Comparison of ENCODE assay signal across 16 cellular contexts in genomic region chr6:148837941-148838340, GRCh38.
DNase-seq lines count a peak whose midpoint lies in the region; ATAC-seq, FAIRE-seq and TF ChIP-seq lines count a peak whose summit lies in the region.
"Had no signal": no experiment of that assay in that cellular context is flagged by ENCODE, and none has a peak within 500 bp of the region (broad histone marks: within the 10 kb centered on the region; RNA-seq: fewer than 3 reads in every experiment).

No MANE protein-coding gene starts in this region.

- H3K27ac ChIP-seq in pancreas = no peak overlapping the region
- H3K27ac ChIP-seq: BLaER1 treated with 17β-estradiol and CSF1 and Interleukin-3, amounts not matched to agents 10 nM and 100 nM; SK-N-MC had no signal

- H3K36me3 ChIP-seq in pancreas = no peaks in the 10 kb centered on the region
- H3K36me3 ChIP-seq: BLaER1 treated with 17β-estradiol and CSF1 and Interleukin-3, amounts not matched to agents 10 nM and 100 nM had no signal

- no peaks in the 10 kb centered on the region for H3K4me1 ChIP-seq in pancreas
- H3K4me1 ChIP-seq: BLaER1 treated with 17β-estradiol and CSF1 and Interleukin-3, amounts not matched to agents 10 nM and 100 nM had no signal

- TF ChIP-seq CTCF in glutamatergic neuron (IDR thresholded peaks at IDR 0.05; ENCODE audit: partially characterized antibody, unreplicated experiment) (no peak), pancreas (IDR thresholded peaks at IDR 0.05) (no peak)

- 89 to 94% methylated on average over 5 of the region's 5 CpGs for WGBS in pancreas, 2 donors

- ATAC-seq in stimulated activated naive B cell treated with anti-CD40 and anti-IgM and Interleukin-4, amounts not matched to agents 10 μg/mL and 1 μg/mL and 100 μg/mL, for 72 hours (replicated peaks) = no peak
- no peak for ATAC-seq in pancreas
- ATAC-seq: HepG2 had no signal

- FAIRE-seq in RCC 7860 (lab: Jason Lieb, UNC) (no peak), GM12892 (lab: Jason Lieb, UNC) (no peak), pancreas (lab: Jason Lieb, UNC) (no peak)
- FAIRE-seq: HepG2 had no signal

- H3K9me3 Mint-ChIP-seq in glutamatergic neuron (ENCODE audit: unreplicated experiment) = no peaks in the 10 kb centered on the region
- no peaks in the 10 kb centered on the region for H3K9me3 Mint-ChIP-seq in stimulated activated naive B cell treated with anti-CD40 and anti-IgM and Interleukin-4, amounts not matched to agents 10 μg/mL and 1 μg/mL and 100 μg/mL, for 72 hours

- peaks cover 4% of the 10 kb centered on the region for H3K36me3 Mint-ChIP-seq in glutamatergic neuron (ENCODE audit: unreplicated experiment)
- peaks cover 2 to 6% of the 10 kb centered on the region in 2 donors for H3K36me3 Mint-ChIP-seq in stimulated activated naive B cell treated with anti-CD40 and anti-IgM and Interleukin-4, amounts not matched to agents 10 μg/mL and 1 μg/mL and 100 μg/mL, for 72 hours

- H3K4me1 Mint-ChIP-seq in glutamatergic neuron (ENCODE audit: low read depth, unreplicated experiment) = peaks cover 14% of the 10 kb centered on the region
- peaks cover 25 to 59% of the 10 kb centered on the region in 2 donors for H3K4me1 Mint-ChIP-seq in stimulated activated naive B cell treated with anti-CD40 and anti-IgM and Interleukin-4, amounts not matched to agents 10 μg/mL and 1 μg/mL and 100 μg/mL, for 72 hours

- no peak for TF ChIP-seq POLR2A in GM12892 (IDR thresholded peaks at IDR 0.05; ENCODE audit: low read depth, low read length)

- H3K27me3 ChIP-seq in pancreas = no peaks in the 10 kb centered on the region
- H3K27me3 ChIP-seq: BLaER1 treated with 17β-estradiol and CSF1 and Interleukin-3, amounts not matched to agents 10 nM and 100 nM had no signal

- H3K4me3 ChIP-seq in pancreas = no peak overlapping the region
- H3K4me3 ChIP-seq: BLaER1 treated with 17β-estradiol and CSF1 and Interleukin-3, amounts not matched to agents 10 nM and 100 nM; SK-N-MC had no signal

- intact Hi-C loops in pancreas (cut with DNase I) = no loop called here

- DNase-seq in HCEC 1CT = peak; percentile 16
- peak; percentile 42 for DNase-seq in RCC 7860 (ENCODE audit: low spot score)
- DNase-seq in glutamatergic neuron = no peak
- no peak for DNase-seq in stimulated activated naive B cell treated with anti-CD40 and anti-IgM and Interleukin-4, amounts not matched to agents 10 μg/mL and 1 μg/mL and 100 μg/mL, for 72 hours
- DNase-seq in GM12892 (ENCODE audit: insufficient read length) = no peak
- no peak for DNase-seq in stimulated activated CD4-positive, alpha-beta T cell treated with anti-CD3 and anti-CD28 coated beads, Interleukin-12 subunit alpha, Interleukin-12 subunit beta, amount 100 ng/mL, for 4 hours
- no peak for DNase-seq in pancreas
- DNase-seq: DMS 273 treated with DMSO at 0.1 percent for 48 hours; NCI-H1105 treated with DMSO at 0.1 percent for 48 hours; NCI-H187; NCI-H69; NK-92 treated with Interleukin-12 subunit alpha and Interleukin-12 subunit beta, amount 100 ng/mL, for 24 hours; OCI-M1 had no signal

- H3K4me3 Mint-ChIP-seq in glutamatergic neuron (ENCODE audit: unreplicated experiment) = peak overlapping the region; percentile 1
- no peak overlapping the region for H3K4me3 Mint-ChIP-seq in stimulated activated naive B cell treated with anti-CD40 and anti-IgM and Interleukin-4, amounts not matched to agents 10 μg/mL and 1 μg/mL and 100 μg/mL, for 72 hours

- no peaks in the 10 kb centered on the region for H3K27me3 Mint-ChIP-seq in glutamatergic neuron (ENCODE audit: unreplicated experiment)
- H3K27me3 Mint-ChIP-seq in stimulated activated naive B cell treated with anti-CD40 and anti-IgM and Interleukin-4, amounts not matched to agents 10 μg/mL and 1 μg/mL and 100 μg/mL, for 72 hours = no peaks in the 10 kb centered on the region

- no peaks in the 10 kb centered on the region for H3K9me3 ChIP-seq in pancreas
- H3K9me3 ChIP-seq: BLaER1 treated with 17β-estradiol and CSF1 and Interleukin-3, amounts not matched to agents 10 nM and 100 nM had no signal

- peak overlapping the region; percentile 41 for H3K27ac Mint-ChIP-seq in glutamatergic neuron (ENCODE audit: unreplicated experiment)
- peak overlapping the region; percentile 84 for H3K27ac Mint-ChIP-seq in stimulated activated naive B cell treated with anti-CD40 and anti-IgM and Interleukin-4, amounts not matched to agents 10 μg/mL and 1 μg/mL and 100 μg/mL, for 72 hours

Comparison
In these comparisons a context has a peak if more than half of its experiments do, and no peak if none do; other contexts are left out.
1. DNase-seq: peak in HCEC 1CT (single experiment) and RCC 7860 (single experiment); none in glutamatergic neuron (single experiment), stimulated activated naive B cell treated with anti-CD40 and anti-IgM and Interleukin-4, amounts not matched to agents 10 μg/mL and 1 μg/mL and 100 μg/mL, for 72 hours (single experiment), GM12892 (single experiment), stimulated activated CD4-positive, alpha-beta T cell treated with anti-CD3 and anti-CD28 coated beads, Interleukin-12 subunit alpha, Interleukin-12 subunit beta, amount 100 ng/mL, for 4 hours (single experiment) and pancreas (0 of 6).